ENCODE assay signal across 9 cellular contexts in genomic region chrX:151974336-151975227, GRCh38. TPM values are rescaled to one million over a fixed set of nuclear protein-coding genes. Genes with fewer than 3 reads are reported as not detected.
A peak's percentile ranks its signal among the peaks of the same experiment; 100 is the strongest.
DNase-seq lines count a peak whose midpoint lies in the region; ATAC-seq and TF ChIP-seq lines count a peak whose summit lies in the region.
"Had no signal": no experiment of that assay in that cellular context is flagged by ENCODE, and none has a peak within 500 bp of the region (broad histone marks: within the 10 kb centered on the region; RNA-seq: fewer than 3 reads in every experiment).

TSS of gene GABRE (minus strand) at chrX:151974676. CDS start at chrX:151974625, 51 bp downstream.

- intact Hi-C loops in mammary epithelial cell (cut with micrococcal nuclease), result loop anchor here (10.0 kb wide), 1 partner anchor 220 kb away; no protein-coding TSS in a partner anchor

- H3K79me2 ChIP-seq in mammary epithelial cell (ENCODE audit: insufficient read depth, low read length), result peaks cover 27% of the 10 kb centered on the region

- TF ChIP-seq CTCF in mammary epithelial cell (conservative IDR thresholded peaks at IDR 0.05 in 1 of 2, IDR thresholded peaks at IDR 0.05 in 1 of 2; ENCODE audit: extremely low read depth in 1 of 2, insufficient read depth in 1 of 2, low read depth in 1 of 2, low read length in 2 of 2), result no peak
- TF ChIP-seq CTCF in kidney epithelial cell (IDR thresholded peaks at IDR 0.05; ENCODE audit: insufficient read depth, low read length, poor library complexity, severe bottlenecking), result no peak

- 94% methylated on average over 1 of the region's 90 CpGs for WGBS in mammary epithelial cell (ENCODE audit: low coverage, missing lambda C conversion rate)
- 4% methylated on average over 87 of the region's 90 CpGs for WGBS in thymus

- H3K27me3 ChIP-seq in mammary epithelial cell (ENCODE audit: insufficient read depth, low read length) (no peaks in the 10 kb centered on the region), kidney epithelial cell (ENCODE audit: control insufficient read depth, insufficient read depth, low read length) (no peaks in the 10 kb centered on the region), thymus (ENCODE audit: control insufficient read depth, insufficient read depth) (no peaks in the 10 kb centered on the region)

- dilution Hi-C loops in mammary epithelial cell (cut with HindIII; ENCODE audit: low sequenced_read_pairs), result no loop called here

- H3K27ac ChIP-seq in mammary epithelial cell (ENCODE audit: insufficient read depth, low read depth, low read length), result peak within 1 kb of the TSS; percentile 14
- H3K27ac ChIP-seq in thymus (ENCODE audit: low read depth), result no peak within 1 kb of the TSS

- no peaks in the 10 kb centered on the region for H4K20me1 ChIP-seq in mammary epithelial cell (ENCODE audit: insufficient read depth, low read length)

- peak; percentile 2 for DNase-seq in stimulated activated CD4-positive, alpha-beta T cell treated with anti-CD3 and anti-CD28 coated beads, Interleukin-4, amount 100 ng/mL, for 1 hour
- DNase-seq in stimulated activated CD4-positive, alpha-beta T cell treated with anti-CD3 and anti-CD28 coated beads, Interleukin-2, amount 100 ng/mL, for 48 hours, result no peak
- no peak for DNase-seq in mammary epithelial cell
- DNase-seq in kidney epithelial cell (ENCODE audit: low read depth), result no peak
- no peak for DNase-seq in kidney glomerular epithelial cell (lab: John Stamatoyannopoulos, UW)
- DNase-seq in NCI-H1694 (lab: John Stamatoyannopoulos, UW), result no peak

- CTCF ChIA-PET in mammary epithelial cell (lab: Charles Lee; ENCODE audit: low non-redundant PET), result interaction anchor here (0.6 to 0.8 kb wide), 2 partner anchors 148 to 221 kb away, joined by 4 read pairs; no protein-coding TSS in a partner anchor

- peak within 1 kb of the TSS; percentile 68 for H2AFZ ChIP-seq in mammary epithelial cell (ENCODE audit: low read depth, low read length)

- H3K4me3 ChIP-seq in mammary epithelial cell (replicated peaks in 1 of 3; ENCODE audit: insufficient read depth in 1 of 3, low read depth in 2 of 3, low read length in 3 of 3), result peak within 1 kb of the TSS; percentile 44 to 62 (median 50)
- H3K4me3 ChIP-seq in kidney epithelial cell (ENCODE audit: low read depth, low read length), result peak within 1 kb of the TSS; percentile 47
- H3K4me3 ChIP-seq in thymus (ENCODE audit: low read length), result peak within 1 kb of the TSS; percentile 12

- in situ Hi-C loops in mammary epithelial cell (cut with MboI; ENCODE audit: low sequenced_read_pairs in 2 of 2), result no loop called here

- H3K9me3 ChIP-seq in mammary epithelial cell (replicated peaks; ENCODE audit: insufficient read depth, low read length) (no peaks in the 10 kb centered on the region), thymus (ENCODE audit: control insufficient read depth) (no peaks in the 10 kb centered on the region)

- H3K9ac ChIP-seq in mammary epithelial cell (ENCODE audit: insufficient read depth, low read length), result peak within 1 kb of the TSS; percentile 61

- peaks cover 18% of the 10 kb centered on the region for H3K4me1 ChIP-seq in mammary epithelial cell (ENCODE audit: insufficient read depth, low read length)
- no peaks in the 10 kb centered on the region for H3K4me1 ChIP-seq in thymus (ENCODE audit: control insufficient read depth, insufficient read depth, low read length)

- H3K4me2 ChIP-seq in mammary epithelial cell (ENCODE audit: insufficient read depth, low read depth, low read length), result peak within 1 kb of the TSS; percentile 74

- BruUV-seq in mammary epithelial cell (replicated peaks; lab: Mats Ljungman, UMichigan), result no TSS peak

- no peaks in the 10 kb centered on the region for H3K36me3 ChIP-seq in mammary epithelial cell (ENCODE audit: insufficient read depth, low read length)
- no peaks in the 10 kb centered on the region for H3K36me3 ChIP-seq in kidney epithelial cell (ENCODE audit: control insufficient read depth, insufficient read depth, low read length)
- H3K36me3 ChIP-seq in thymus (ENCODE audit: control insufficient read depth, insufficient read depth), result no peaks in the 10 kb centered on the region

- ATAC-seq in GM19324 (IDR thresholded peaks at IDR 0.05; ENCODE audit: low FRiP score, unreplicated experiment), result no peak

RNA-seq across cellular contexts. Expression of gene GABRE, which starts in this region (rescaled TPM):
- 10 to 100 TPM; 26.5 to 32.2 TPM for total RNA-seq in mammary epithelial cell
- 9.1 TPM for polyA plus RNA-seq in mammary epithelial cell
- 46.5 TPM for polyA minus RNA-seq in mammary epithelial cell
- 0.21 and 0.88 TPM in 2 replicates for total RNA-seq in kidney epithelial cell
- 13.4 TPM for polyA plus RNA-seq in thymus
- total RNA-seq: activated CD8-positive, alpha-beta memory T cell treated with anti-CD3 and anti-CD28 coated beads for 36 hours had no signal

Comparison
In these comparisons a context has a peak if more than half of its experiments do, and no peak if none do; other contexts are left out.
1. RNA of gene GABRE (total RNA-seq): 26.5 to 32.2 TPM in mammary epithelial cell; 0.21 to 0.88 TPM in kidney epithelial cell; every median in the first group is over 10 times any median in the second.
2. Peak in every context shown above with its lines, with median percentiles within 50 percentile points of each other: H3K4me3 ChIP-seq.